Comparison of ENCODE assay signal across 16 cellular contexts in the genomic region with DNA sequence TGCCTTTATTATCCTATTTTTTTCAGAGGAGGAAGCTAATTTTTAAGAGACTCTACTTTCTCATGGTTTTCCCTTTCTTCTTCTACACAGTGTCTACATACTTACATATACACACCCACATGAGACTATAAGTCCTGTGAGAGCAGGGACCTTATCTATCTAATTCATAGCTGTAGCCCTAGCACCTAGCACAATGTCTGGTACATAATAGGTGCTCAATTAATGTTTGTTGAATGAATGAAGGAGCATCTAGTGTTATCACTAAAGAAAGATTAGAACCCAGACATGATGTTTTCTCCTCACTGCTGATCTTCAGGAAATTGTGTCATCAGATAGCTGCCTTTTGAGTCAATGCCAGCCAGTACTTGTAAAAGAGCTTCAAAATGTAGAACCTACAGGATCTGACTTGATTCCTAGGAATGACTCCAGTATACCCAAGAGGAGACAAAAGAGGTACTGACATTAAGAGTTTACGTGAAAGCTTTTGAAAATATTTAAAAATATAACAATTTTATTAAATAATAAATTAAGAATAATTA.
"Had no signal": no experiment of that assay in that cellular context is flagged by ENCODE, and none has a peak within 500 bp of the region (broad histone marks: within the 10 kb centered on the region; RNA-seq: fewer than 3 reads in every experiment).

No MANE protein-coding gene starts in this region.

- H3K9me3 ChIP-seq: left lung, mucosa of descending colon, tibial artery, uterus had no signal

- H3K27me3 ChIP-seq: uterus had no signal

- H3K27me3 Mint-ChIP-seq: activated CD4-positive, alpha-beta memory T cell treated with anti-CD3 and anti-CD28 coated beads, Interleukin-2, amount 10 ng/mL, durations not matched to agents 7 days and 5 days; activated naive CD4-positive, alpha-beta T cell treated with anti-CD3 and anti-CD28 coated beads, Interleukin-2, amount 10 ng/mL, durations not matched to agents 7 days and 5 days; activated T-cell treated with anti-CD3 and anti-CD28 coated beads, Interleukin-2, amount 50 U/mL, for 24 hours had no signal

- DNase-seq: activated CD4-positive, alpha-beta memory T cell treated with anti-CD3 and anti-CD28 coated beads, Interleukin-2, amount 10 ng/mL, durations not matched to agents 7 days and 5 days; activated naive CD4-positive, alpha-beta T cell treated with anti-CD3 and anti-CD28 coated beads, Interleukin-2, amount 10 ng/mL, durations not matched to agents 7 days and 5 days; activated T-cell treated with anti-CD3 and anti-CD28 coated beads, Interleukin-2, amount 50 U/mL, for 24 hours; central memory CD4-positive, alpha-beta T cell; effector CD8-positive, alpha-beta T cell; erythroblast; islet precursor cell; left lung; mucosa of descending colon; naive thymus-derived CD4-positive, alpha-beta T cell; tibial artery; uterus; WERI-Rb-1 had no signal

- H3K9me3 Mint-ChIP-seq: activated CD4-positive, alpha-beta memory T cell treated with anti-CD3 and anti-CD28 coated beads, Interleukin-2, amount 10 ng/mL, durations not matched to agents 7 days and 5 days; activated naive CD4-positive, alpha-beta T cell treated with anti-CD3 and anti-CD28 coated beads, Interleukin-2, amount 10 ng/mL, durations not matched to agents 7 days and 5 days; activated T-cell treated with anti-CD3 and anti-CD28 coated beads, Interleukin-2, amount 50 U/mL, for 24 hours; naive thymus-derived CD4-positive, alpha-beta T cell; stimulated activated effector memory CD8-positive, alpha-beta T cell treated with anti-CD3 and anti-CD28 coated beads, Interleukin-12 subunit alpha, Interleukin-12 subunit beta, amount 100 ng/mL, for 72 hours had no signal

- H3K27ac Mint-ChIP-seq: activated CD4-positive, alpha-beta memory T cell treated with anti-CD3 and anti-CD28 coated beads, Interleukin-2, amount 10 ng/mL, durations not matched to agents 7 days and 5 days; activated naive CD4-positive, alpha-beta T cell treated with anti-CD3 and anti-CD28 coated beads, Interleukin-2, amount 10 ng/mL, durations not matched to agents 7 days and 5 days; activated T-cell treated with anti-CD3 and anti-CD28 coated beads, Interleukin-2, amount 50 U/mL, for 24 hours; naive thymus-derived CD4-positive, alpha-beta T cell; stimulated activated effector memory CD8-positive, alpha-beta T cell treated with anti-CD3 and anti-CD28 coated beads, Interleukin-12 subunit alpha, Interleukin-12 subunit beta, amount 100 ng/mL, for 72 hours had no signal

- H3K79me2 ChIP-seq: parathyroid adenoma had no signal

- H3K36me3 ChIP-seq: left lung, tibial artery, uterus had no signal

- H3K4me3 ChIP-seq: coronary artery, left lung, mucosa of descending colon, tibial artery, uterus had no signal

- ATAC-seq: left lung; mucosa of descending colon; naive thymus-derived CD4-positive, alpha-beta T cell; stimulated activated effector memory CD8-positive, alpha-beta T cell treated with anti-CD3 and anti-CD28 coated beads, Interleukin-12 subunit alpha, Interleukin-12 subunit beta, amount 100 ng/mL, for 72 hours had no signal

- H3K4me1 ChIP-seq: left lung, parathyroid adenoma, uterus had no signal

- H3K27ac ChIP-seq: coronary artery, left lung, parathyroid adenoma, tibial artery, uterus, WERI-Rb-1 had no signal

- H3K4me1 Mint-ChIP-seq: stimulated activated effector memory CD8-positive, alpha-beta T cell treated with anti-CD3 and anti-CD28 coated beads, Interleukin-12 subunit alpha, Interleukin-12 subunit beta, amount 100 ng/mL, for 72 hours had no signal

- H3K4me3 Mint-ChIP-seq: activated CD4-positive, alpha-beta memory T cell treated with anti-CD3 and anti-CD28 coated beads, Interleukin-2, amount 10 ng/mL, durations not matched to agents 7 days and 5 days; activated naive CD4-positive, alpha-beta T cell treated with anti-CD3 and anti-CD28 coated beads, Interleukin-2, amount 10 ng/mL, durations not matched to agents 7 days and 5 days; activated T-cell treated with anti-CD3 and anti-CD28 coated beads, Interleukin-2, amount 50 U/mL, for 24 hours; naive thymus-derived CD4-positive, alpha-beta T cell; stimulated activated effector memory CD8-positive, alpha-beta T cell treated with anti-CD3 and anti-CD28 coated beads, Interleukin-12 subunit alpha, Interleukin-12 subunit beta, amount 100 ng/mL, for 72 hours had no signal

- H2AFZ ChIP-seq: parathyroid adenoma had no signal

- H3K9ac ChIP-seq: parathyroid adenoma had no signal
